9 cellular contexts compared by ENCODE assay signal in genomic region chr2:131034122-131035051, GRCh38.
DNase-seq lines count a peak whose midpoint lies in the region; ATAC-seq and TF ChIP-seq lines count a peak whose summit lies in the region.
"Had no signal": no experiment of that assay in that cellular context is flagged by ENCODE, and none has a peak within 500 bp of the region (broad histone marks: within the 10 kb centered on the region; RNA-seq: fewer than 3 reads in every experiment).

No MANE protein-coding gene starts in this region.

- ATAC-seq in GM18907 (IDR thresholded peaks at IDR 0.05; ENCODE audit: unreplicated experiment) (no peak), HG03159 (IDR thresholded peaks at IDR 0.05; ENCODE audit: unreplicated experiment) (no peak), HG03457 (IDR thresholded peaks at IDR 0.05; ENCODE audit: unreplicated experiment) (no peak)
- ATAC-seq: GM12878 had no signal

- peak overlapping the region; percentile 30 for H3K9ac ChIP-seq in endocrine pancreas (ENCODE audit: control insufficient read depth, insufficient read depth, low read length)

- H3K36me3 ChIP-seq in endocrine pancreas (ENCODE audit: control insufficient read depth, insufficient read depth, low read length) (no peaks in the 10 kb centered on the region), neuron (ENCODE audit: insufficient read depth, low read length) (no peaks in the 10 kb centered on the region)

- DNase-seq in AG10803 (ENCODE audit: low read depth): no peak
- peak; percentile 50 for DNase-seq in NCI-H2171 (lab: John Stamatoyannopoulos, UW)
- no peak for DNase-seq in NK-92 (lab: John Stamatoyannopoulos, UW; ENCODE audit: unreplicated experiment)

- H3K4me3 ChIP-seq in AG10803 (ENCODE audit: low read length): peak overlapping the region; percentile 46
- no peak overlapping the region for H3K4me3 ChIP-seq in endocrine pancreas (ENCODE audit: control insufficient read depth, insufficient read depth, low read length)
- peak overlapping the region; percentile 52 for H3K4me3 ChIP-seq in neuron (ENCODE audit: low read length)
- H3K4me3 ChIP-seq: GM12878 had no signal

- H3K4me1 ChIP-seq in endocrine pancreas (ENCODE audit: control insufficient read depth, insufficient read depth, low read length) (no peaks in the 10 kb centered on the region), neuron (ENCODE audit: insufficient read depth, low read length) (peaks cover 13% of the 10 kb centered on the region)

- peak overlapping the region; percentile 93 for H2AFZ ChIP-seq in neuron (ENCODE audit: low read depth, low read length)

- TF ChIP-seq CTCF in AG10803 (conservative IDR thresholded peaks at IDR 0.05; ENCODE audit: low read length): no peak

- no peaks in the 10 kb centered on the region for H3K27me3 ChIP-seq in endocrine pancreas (ENCODE audit: control insufficient read depth, insufficient read depth, low read length)
- peaks cover 23% of the 10 kb centered on the region for H3K27me3 ChIP-seq in neuron (ENCODE audit: insufficient read depth, low read length)

- H3K9me3 ChIP-seq in endocrine pancreas (ENCODE audit: control insufficient read depth, low read length) (no peaks in the 10 kb centered on the region), neuron (ENCODE audit: low read length) (no peaks in the 10 kb centered on the region)
